12 cellular contexts compared by ENCODE assay signal in genomic region chr12:32395031-32395430, GRCh38.
"Had no signal": no experiment of that assay in that cellular context is flagged by ENCODE, and none has a peak within 500 bp of the region (broad histone marks: within the 10 kb centered on the region; RNA-seq: fewer than 3 reads in every experiment).

No MANE protein-coding gene starts in this region.

- H3K36me3 ChIP-seq: gastroesophageal sphincter, heart right ventricle, lower lobe of right lung, ovary, sigmoid colon, spleen, suprapubic skin had no signal

- H3K9me3 ChIP-seq: gastroesophageal sphincter, lower lobe of right lung, ovary, sigmoid colon, suprapubic skin had no signal

- H3K27ac ChIP-seq: gastroesophageal sphincter, heart right ventricle, lower lobe of right lung, ovary, sigmoid colon, spleen, suprapubic skin had no signal

- DNase-seq: activated CD4-positive, CD25-positive, alpha-beta regulatory T cell treated with anti-CD3 and anti-CD28 coated beads, Interleukin-2, amount 50 U/mL, for 72 hours; activated naive CD4-positive, alpha-beta T cell treated with anti-CD3 and anti-CD28 coated beads, Interleukin-2, amount 50 U/mL, for 16 hours; erythroblast; heart right ventricle; left cardiac atrium; lower lobe of right lung; ovary; sigmoid colon; spleen; trophoblast cell had no signal

- H3K4me3 ChIP-seq: gastroesophageal sphincter, heart right ventricle, lower lobe of right lung, ovary, sigmoid colon, spleen, suprapubic skin had no signal

- ATAC-seq: gastroesophageal sphincter, heart right ventricle, left cardiac atrium, lower lobe of right lung had no signal

- H3K27me3 ChIP-seq: ovary, suprapubic skin had no signal
